Comparison of ENCODE assay signal across 13 cellular contexts in the genomic region with DNA sequence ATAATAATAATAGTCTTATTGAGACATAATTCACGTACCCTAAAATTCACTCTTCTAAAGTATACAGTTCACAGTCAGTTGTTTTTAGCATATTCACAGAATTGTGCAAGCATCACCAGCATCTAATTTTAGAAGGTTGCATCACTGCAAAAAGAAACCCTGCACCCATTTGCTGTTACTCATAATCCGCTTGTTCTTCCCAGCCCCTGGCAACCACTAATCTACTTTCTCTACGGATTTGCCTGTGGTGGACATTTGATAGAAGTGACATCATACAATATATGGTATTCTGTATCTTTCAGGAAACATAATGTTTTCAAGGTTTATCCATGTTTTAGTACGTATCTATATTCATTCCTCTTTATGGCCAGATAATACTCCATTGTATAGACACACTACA. TPM values are rescaled to one million over a fixed set of nuclear protein-coding genes. Genes with fewer than 3 reads are reported as not detected.
DNase-seq lines count a peak whose midpoint lies in the region; ATAC-seq, FAIRE-seq and TF ChIP-seq lines count a peak whose summit lies in the region.
"Had no signal": no experiment of that assay in that cellular context is flagged by ENCODE, and none has a peak within 500 bp of the region (broad histone marks: within the 10 kb centered on the region; RNA-seq: fewer than 3 reads in every experiment).

No MANE protein-coding gene starts in this region.

- DNase-seq in HFFc6 = peak; percentile 53
- peak; percentile 78 for DNase-seq in SIG-M5 treated with dmso at 0.1 percent for 504 hours (lab: John Stamatoyannopoulos, UW; ENCODE audit: unreplicated experiment)
- peak; percentile 90 for DNase-seq in fibroblast of the aortic adventitia (ENCODE audit: low read depth)
- DNase-seq in smooth muscle cell (lab: John Stamatoyannopoulos, UW; ENCODE audit: unreplicated experiment) = no peak
- no peak for DNase-seq in Ammon's horn (ENCODE audit: low spot score)
- DNase-seq in activated CD4-positive, alpha-beta T cell treated with anti-CD3 and anti-CD28 coated beads, Interleukin-2, amount 50 U/mL, for 4 hours = no peak
- no peak for DNase-seq in GM12891 (ENCODE audit: insufficient read length, low spot score)
- no peak for DNase-seq in WTC11 (ENCODE audit: low spot score)
- DNase-seq: activated CD4-positive, alpha-beta T cell treated with anti-CD3 and anti-CD28 coated beads, Interleukin-2, amount 50 U/mL, for 48 hours; activated effector memory CD4-positive, alpha-beta T cell treated with anti-CD3 and anti-CD28 coated beads, Interleukin-2, amount 50 U/mL, for 16 hours; NCI-H526 treated with DMSO at 0.1 percent for 48 hours had no signal

- H3K27ac ChIP-seq in smooth muscle cell (ENCODE audit: low read depth) = peak overlapping the region; percentile 48
- H3K27ac ChIP-seq: parathyroid adenoma had no signal

- no peaks in the 10 kb centered on the region for H3K9me3 Mint-ChIP-seq in HFFc6
- no peaks in the 10 kb centered on the region for H3K9me3 Mint-ChIP-seq in WTC11

- H3F3A ChIP-seq in smooth muscle cell (ENCODE audit: low read depth) = peaks cover 7% of the 10 kb centered on the region

- H3K79me2 ChIP-seq in smooth muscle cell (ENCODE audit: low read depth) = no peaks in the 10 kb centered on the region
- H3K79me2 ChIP-seq: parathyroid adenoma had no signal

- TF ChIP-seq POLR2A in GM12891 (IDR thresholded peaks at IDR 0.05; ENCODE audit: low read depth, low read length) = no peak

- no peaks in the 10 kb centered on the region for H3K36me3 ChIP-seq in smooth muscle cell (ENCODE audit: low read depth)

- FAIRE-seq in GM12891 (lab: Jason Lieb, UNC) = no peak
- FAIRE-seq: colon had no signal

- no peaks in the 10 kb centered on the region for H3K9me3 ChIP-seq in smooth muscle cell (replicated peaks; ENCODE audit: low read depth)

- no peak overlapping the region for H3K4me2 ChIP-seq in smooth muscle cell

- TF ChIP-seq CTCF in HFFc6 (IDR thresholded peaks at IDR 0.05) (no peak), fibroblast of the aortic adventitia (IDR thresholded peaks at IDR 0.05; ENCODE audit: insufficient read depth, low read length) (no peak), smooth muscle cell (IDR thresholded peaks at IDR 0.05; ENCODE audit: borderline replicate concordance, insufficient read depth, poor library complexity, severe bottlenecking) (no peak), WTC11 (IDR thresholded peaks at IDR 0.05) (no peak)

- CTCF ChIA-PET in WTC11 (lab: Charles Lee) = interaction anchor here (1.6 to 2.7 kb wide), 2 partner anchors 9 kb away, joined by 8 to 11 read pairs; no protein-coding TSS in a partner anchor

- H3K4me1 Mint-ChIP-seq in HFFc6 (ENCODE audit: low read depth) (peaks cover 7% of the 10 kb centered on the region), WTC11 (peaks cover 28% of the 10 kb centered on the region)

- H3K9ac ChIP-seq in smooth muscle cell (ENCODE audit: low read depth) = no peak overlapping the region
- H3K9ac ChIP-seq: parathyroid adenoma had no signal

- no peaks in the 10 kb centered on the region for H3K4me1 ChIP-seq in smooth muscle cell (ENCODE audit: low read depth)
- H3K4me1 ChIP-seq: parathyroid adenoma had no signal

- no peak for ATAC-seq in WTC11

- no peaks in the 10 kb centered on the region for H4K20me1 ChIP-seq in smooth muscle cell (ENCODE audit: low read depth)

- no peaks in the 10 kb centered on the region for H3K27me3 ChIP-seq in smooth muscle cell (ENCODE audit: low read depth)

- H3K27ac Mint-ChIP-seq in HFFc6 (no peak overlapping the region), WTC11 (no peak overlapping the region)

- no peak overlapping the region for H3K4me3 ChIP-seq in fibroblast of the aortic adventitia (ENCODE audit: low read depth, low read length)
- H3K4me3 ChIP-seq in smooth muscle cell = no peak overlapping the region

- H3K36me3 Mint-ChIP-seq in HFFc6 (ENCODE audit: low read depth) (no peaks in the 10 kb centered on the region), WTC11 (no peaks in the 10 kb centered on the region)

- WGBS in smooth muscle cell (ENCODE audit: low lambda C conversion rate) = 41% methylated on average over 4 of the region's 4 CpGs

- H3K4me3 Mint-ChIP-seq in HFFc6 = no peak overlapping the region
- H3K4me3 Mint-ChIP-seq in WTC11 = no peak overlapping the region

- POLR2A ChIA-PET in WTC11 (lab: Charles Lee) = no interaction called here

- H2AFZ ChIP-seq in smooth muscle cell (ENCODE audit: low read depth) = no peak overlapping the region
- H2AFZ ChIP-seq: parathyroid adenoma had no signal

- H3K27me3 Mint-ChIP-seq in HFFc6 (ENCODE audit: insufficient read depth) (peaks cover 3% of the 10 kb centered on the region), WTC11 (ENCODE audit: low read depth) (peaks cover 6% of the 10 kb centered on the region)

TF ChIP-seq in GM12891, 5 proteins besides CTCF, POLR2A, EP300 and RAD21:
- TF ChIP-seq POLR2AphosphoS5 (IDR thresholded peaks at IDR 0.05; ENCODE audit: low read depth, low read length) (no peak), TAF1 (IDR thresholded peaks at IDR 0.05; ENCODE audit: low read depth, low read length) (no peak), SPI1 (IDR thresholded peaks at IDR 0.05; ENCODE audit: low read depth, low read length) (no peak), POU2F2 (IDR thresholded peaks at IDR 0.05; ENCODE audit: low read depth, low read length) (no peak), PAX5 (IDR thresholded peaks at IDR 0.05; ENCODE audit: insufficient read depth, low read length, severe bottlenecking) (no peak)

TF ChIP-seq in WTC11, 78 proteins besides CTCF, POLR2A, EP300 and RAD21 (continues in another document):
- TF ChIP-seq SOX15 (CRISPR knock-in tag; IDR thresholded peaks at IDR 0.05) (no peak), TCF7 (CRISPR knock-in tag; IDR thresholded peaks at IDR 0.05; ENCODE audit: low read depth) (no peak), SP1 (CRISPR knock-in tag; conservative IDR thresholded peaks at IDR 0.05) (no peak), ZBTB21 (CRISPR knock-in tag; IDR thresholded peaks at IDR 0.05; ENCODE audit: borderline replicate concordance) (no peak), HMGA2 (CRISPR knock-in tag; IDR thresholded peaks at IDR 0.05) (no peak)
- TF ChIP-seq, protein P1, sequence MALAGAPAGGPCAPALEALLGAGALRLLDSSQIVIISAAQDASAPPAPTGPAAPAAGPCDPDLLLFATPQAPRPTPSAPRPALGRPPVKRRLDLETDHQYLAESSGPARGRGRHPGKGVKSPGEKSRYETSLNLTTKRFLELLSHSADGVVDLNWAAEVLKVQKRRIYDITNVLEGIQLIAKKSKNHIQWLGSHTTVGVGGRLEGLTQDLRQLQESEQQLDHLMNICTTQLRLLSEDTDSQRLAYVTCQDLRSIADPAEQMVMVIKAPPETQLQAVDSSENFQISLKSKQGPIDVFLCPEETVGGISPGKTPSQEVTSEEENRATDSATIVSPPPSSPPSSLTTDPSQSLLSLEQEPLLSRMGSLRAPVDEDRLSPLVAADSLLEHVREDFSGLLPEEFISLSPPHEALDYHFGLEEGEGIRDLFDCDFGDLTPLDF (CRISPR knock-in tag; IDR thresholded peaks at IDR 0.05) = no peak
- TF ChIP-seq, protein P2, sequence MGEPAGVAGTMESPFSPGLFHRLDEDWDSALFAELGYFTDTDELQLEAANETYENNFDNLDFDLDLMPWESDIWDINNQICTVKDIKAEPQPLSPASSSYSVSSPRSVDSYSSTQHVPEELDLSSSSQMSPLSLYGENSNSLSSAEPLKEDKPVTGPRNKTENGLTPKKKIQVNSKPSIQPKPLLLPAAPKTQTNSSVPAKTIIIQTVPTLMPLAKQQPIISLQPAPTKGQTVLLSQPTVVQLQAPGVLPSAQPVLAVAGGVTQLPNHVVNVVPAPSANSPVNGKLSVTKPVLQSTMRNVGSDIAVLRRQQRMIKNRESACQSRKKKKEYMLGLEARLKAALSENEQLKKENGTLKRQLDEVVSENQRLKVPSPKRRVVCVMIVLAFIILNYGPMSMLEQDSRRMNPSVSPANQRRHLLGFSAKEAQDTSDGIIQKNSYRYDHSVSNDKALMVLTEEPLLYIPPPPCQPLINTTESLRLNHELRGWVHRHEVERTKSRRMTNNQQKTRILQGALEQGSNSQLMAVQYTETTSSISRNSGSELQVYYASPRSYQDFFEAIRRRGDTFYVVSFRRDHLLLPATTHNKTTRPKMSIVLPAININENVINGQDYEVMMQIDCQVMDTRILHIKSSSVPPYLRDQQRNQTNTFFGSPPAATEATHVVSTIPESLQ (CRISPR knock-in tag; IDR thresholded peaks at IDR 0.05) = no peak
- TF ChIP-seq, protein P3, sequence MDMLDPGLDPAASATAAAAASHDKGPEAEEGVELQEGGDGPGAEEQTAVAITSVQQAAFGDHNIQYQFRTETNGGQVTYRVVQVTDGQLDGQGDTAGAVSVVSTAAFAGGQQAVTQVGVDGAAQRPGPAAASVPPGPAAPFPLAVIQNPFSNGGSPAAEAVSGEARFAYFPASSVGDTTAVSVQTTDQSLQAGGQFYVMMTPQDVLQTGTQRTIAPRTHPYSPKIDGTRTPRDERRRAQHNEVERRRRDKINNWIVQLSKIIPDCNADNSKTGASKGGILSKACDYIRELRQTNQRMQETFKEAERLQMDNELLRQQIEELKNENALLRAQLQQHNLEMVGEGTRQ (CRISPR knock-in tag; IDR thresholded peaks at IDR 0.05) = no peak

RNA-seq across cellular contexts. Expression of a gene that starts 41.5 kb away (rescaled TPM):
- not detected for total RNA-seq in HFFc6 (2021; fragmentation: NEBNext Ultra II Directional; extraction: Animal tissue kit (Norgen Biotek cat#: 25700))
- total RNA-seq in fibroblast of the aortic adventitia (ENCODE audit: low replicate concordance) (0.74 and 1.9 TPM in 2 replicates), smooth muscle cell (0.22 and 0.31 TPM in 2 replicates), WTC11 (2021) (13.3 to 19.2 TPM (median 16.2 TPM) in 3 replicates)
- polyA plus RNA-seq in smooth muscle cell = 0.23 and 0.50 TPM in 2 replicates
- polyA plus RNA-seq in GM12891 (2012; ENCODE audit: low read depth, missing spikeins) = not detected

Comparison
In these comparisons a context has a peak if more than half of its experiments do, and no peak if none do; other contexts are left out.
1. DNase-seq: peak in HFFc6 (single experiment), SIG-M5 treated with dmso at 0.1 percent for 504 hours (single experiment) and fibroblast of the aortic adventitia (single experiment); none in smooth muscle cell (single experiment), Ammon's horn (single experiment), activated CD4-positive, alpha-beta T cell treated with anti-CD3 and anti-CD28 coated beads, Interleukin-2, amount 50 U/mL, for 4 hours (0 of 2), GM12891 (single experiment) and WTC11 (single experiment).